10 cellular contexts compared by ENCODE assay signal in the genomic region with DNA sequence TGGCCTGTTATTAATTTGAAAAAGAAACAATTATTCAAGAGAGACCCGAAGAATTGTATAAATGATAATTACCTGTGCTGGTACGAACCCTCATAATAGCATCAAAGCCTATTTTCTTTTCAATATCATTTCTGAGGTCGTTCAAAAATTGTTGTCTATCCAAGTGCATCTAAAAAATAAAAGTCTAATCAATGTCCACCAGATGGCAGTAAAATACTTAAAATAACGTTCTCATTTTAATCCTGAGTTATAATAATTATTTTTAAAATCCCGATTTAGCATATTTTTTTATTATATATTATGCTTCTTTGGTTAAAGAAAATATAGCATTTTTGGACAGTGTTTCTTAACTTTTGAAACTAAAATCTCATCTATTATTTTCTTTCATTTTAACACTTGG. TPM values are rescaled to one million over a fixed set of nuclear protein-coding genes. Genes with fewer than 3 reads are reported as not detected.
DNase-seq lines count a peak whose midpoint lies in the region; ATAC-seq and TF ChIP-seq lines count a peak whose summit lies in the region.
"Had no signal": no experiment of that assay in that cellular context is flagged by ENCODE, and none has a peak within 500 bp of the region (broad histone marks: within the 10 kb centered on the region; RNA-seq: fewer than 3 reads in every experiment).

No MANE protein-coding gene starts in this region.

- H3K9me3 ChIP-seq in GM23248 (ENCODE audit: low read depth) = no peaks in the 10 kb centered on the region

- peaks cover 86% of the 10 kb centered on the region for H3F3A ChIP-seq in GM23248 (ENCODE audit: insufficient read depth)

- no peak overlapping the region for H3K4me3 ChIP-seq in GM23248

- H3K36me3 Mint-ChIP-seq in WTC11 = peaks cover 61% of the 10 kb centered on the region

- TF ChIP-seq CTCF in 22Rv1 (IDR thresholded peaks at IDR 0.05) (peak; percentile 60), WTC11 (IDR thresholded peaks at IDR 0.05) (peak; percentile 17; the same call in 1 of the 2 replicates)

- in situ Hi-C loops in GM23248 (cut with MboI) = no loop called here

- peak overlapping the region; percentile 38 for H3K4me2 ChIP-seq in GM23248 (ENCODE audit: unreplicated experiment)

- H3K9me3 Mint-ChIP-seq in WTC11 = no peaks in the 10 kb centered on the region
- H3K9me3 Mint-ChIP-seq: activated T-helper 17 cell treated with anti-CD3 and anti-CD28 coated beads, Interleukin-2, amount 50 U/mL, for 72 hours; naive thymus-derived CD4-positive, alpha-beta T cell had no signal

- H3K27ac ChIP-seq in 22Rv1 (no peak overlapping the region), GM23248 (peak overlapping the region; percentile 50)

- H3K27me3 Mint-ChIP-seq in WTC11 (ENCODE audit: low read depth) = no peaks in the 10 kb centered on the region
- H3K27me3 Mint-ChIP-seq: activated T-helper 17 cell treated with anti-CD3 and anti-CD28 coated beads, Interleukin-2, amount 50 U/mL, for 72 hours; naive thymus-derived CD4-positive, alpha-beta T cell had no signal

- no peak overlapping the region for H3K27ac Mint-ChIP-seq in WTC11
- H3K27ac Mint-ChIP-seq: activated T-helper 17 cell treated with anti-CD3 and anti-CD28 coated beads, Interleukin-2, amount 50 U/mL, for 72 hours; naive thymus-derived CD4-positive, alpha-beta T cell had no signal

- DNase-seq in GM23248 (peak; percentile 74), WTC11 (ENCODE audit: low spot score) (no peak), kidney tubule cell (ENCODE audit: low spot score) (peak; percentile 31), foreskin melanocyte (no peak), NOMO-1 treated with DMSO at 0.1 percent for 48 hours (lab: John Stamatoyannopoulos, UW; ENCODE audit: unreplicated experiment) (no peak)

- H3K79me2 ChIP-seq in GM23248 (ENCODE audit: insufficient read depth) = peaks cover 97% of the 10 kb centered on the region

- CTCF ChIA-PET in WTC11 (lab: Charles Lee) = interaction anchor here (1.2 to 1.5 kb wide), 2 partner anchors 228 to 317 kb away, joined by 3 to 10 read pairs; no protein-coding TSS in a partner anchor

- no peak overlapping the region for H3K4me3 Mint-ChIP-seq in WTC11
- H3K4me3 Mint-ChIP-seq: activated T-helper 17 cell treated with anti-CD3 and anti-CD28 coated beads, Interleukin-2, amount 50 U/mL, for 72 hours; naive thymus-derived CD4-positive, alpha-beta T cell had no signal

- H3K9me2 ChIP-seq in GM23248 (ENCODE audit: insufficient read depth) = no peaks in the 10 kb centered on the region

- H3K9ac ChIP-seq in GM23248 = peak overlapping the region; percentile 17; the same call in 1 of the 2 replicates

- H3K36me3 ChIP-seq in GM23248 (ENCODE audit: low read depth) = peaks cover 86% of the 10 kb centered on the region

- H3K27me3 ChIP-seq in GM23248 (replicated peaks; ENCODE audit: insufficient read depth) = no peaks in the 10 kb centered on the region

- H3K4me1 ChIP-seq in GM23248 (ENCODE audit: insufficient read depth) = peaks cover 40% of the 10 kb centered on the region

- no peak overlapping the region for H2AFZ ChIP-seq in GM23248

- POLR2A ChIA-PET in WTC11 (lab: Charles Lee) = no interaction called here

- 39% methylated on average over 5 of the region's 5 CpGs for WGBS in GM23248 (ENCODE audit: low coverage in 1 of 2, low lambda C conversion rate in 2 of 2, missing lambda C conversion rate in 2 of 2), 2 experiments

- H3K4me1 Mint-ChIP-seq in WTC11 = peaks cover 8% of the 10 kb centered on the region
- H3K4me1 Mint-ChIP-seq: activated T-helper 17 cell treated with anti-CD3 and anti-CD28 coated beads, Interleukin-2, amount 50 U/mL, for 72 hours; naive thymus-derived CD4-positive, alpha-beta T cell had no signal

- H4K20me1 ChIP-seq in GM23248 (ENCODE audit: insufficient read depth) = no peaks in the 10 kb centered on the region

- no peak for ATAC-seq in WTC11
- no peak for ATAC-seq in GM21390 (IDR thresholded peaks at IDR 0.05; ENCODE audit: unreplicated experiment)
- no peak for ATAC-seq in HG03045 (IDR thresholded peaks at IDR 0.05; ENCODE audit: unreplicated experiment)
- ATAC-seq: activated T-helper 17 cell treated with anti-CD3 and anti-CD28 coated beads, Interleukin-2, amount 50 U/mL, for 72 hours; naive thymus-derived CD4-positive, alpha-beta T cell had no signal

TF ChIP-seq in WTC11, 78 proteins besides CTCF, POLR2A, EP300 and RAD21:
- TF ChIP-seq, protein P1, sequence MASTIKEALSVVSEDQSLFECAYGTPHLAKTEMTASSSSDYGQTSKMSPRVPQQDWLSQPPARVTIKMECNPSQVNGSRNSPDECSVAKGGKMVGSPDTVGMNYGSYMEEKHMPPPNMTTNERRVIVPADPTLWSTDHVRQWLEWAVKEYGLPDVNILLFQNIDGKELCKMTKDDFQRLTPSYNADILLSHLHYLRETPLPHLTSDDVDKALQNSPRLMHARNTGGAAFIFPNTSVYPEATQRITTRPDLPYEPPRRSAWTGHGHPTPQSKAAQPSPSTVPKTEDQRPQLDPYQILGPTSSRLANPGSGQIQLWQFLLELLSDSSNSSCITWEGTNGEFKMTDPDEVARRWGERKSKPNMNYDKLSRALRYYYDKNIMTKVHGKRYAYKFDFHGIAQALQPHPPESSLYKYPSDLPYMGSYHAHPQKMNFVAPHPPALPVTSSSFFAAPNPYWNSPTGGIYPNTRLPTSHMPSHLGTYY (CRISPR knock-in tag; IDR thresholded peaks at IDR 0.05) = no peak
- TF ChIP-seq, protein P2, sequence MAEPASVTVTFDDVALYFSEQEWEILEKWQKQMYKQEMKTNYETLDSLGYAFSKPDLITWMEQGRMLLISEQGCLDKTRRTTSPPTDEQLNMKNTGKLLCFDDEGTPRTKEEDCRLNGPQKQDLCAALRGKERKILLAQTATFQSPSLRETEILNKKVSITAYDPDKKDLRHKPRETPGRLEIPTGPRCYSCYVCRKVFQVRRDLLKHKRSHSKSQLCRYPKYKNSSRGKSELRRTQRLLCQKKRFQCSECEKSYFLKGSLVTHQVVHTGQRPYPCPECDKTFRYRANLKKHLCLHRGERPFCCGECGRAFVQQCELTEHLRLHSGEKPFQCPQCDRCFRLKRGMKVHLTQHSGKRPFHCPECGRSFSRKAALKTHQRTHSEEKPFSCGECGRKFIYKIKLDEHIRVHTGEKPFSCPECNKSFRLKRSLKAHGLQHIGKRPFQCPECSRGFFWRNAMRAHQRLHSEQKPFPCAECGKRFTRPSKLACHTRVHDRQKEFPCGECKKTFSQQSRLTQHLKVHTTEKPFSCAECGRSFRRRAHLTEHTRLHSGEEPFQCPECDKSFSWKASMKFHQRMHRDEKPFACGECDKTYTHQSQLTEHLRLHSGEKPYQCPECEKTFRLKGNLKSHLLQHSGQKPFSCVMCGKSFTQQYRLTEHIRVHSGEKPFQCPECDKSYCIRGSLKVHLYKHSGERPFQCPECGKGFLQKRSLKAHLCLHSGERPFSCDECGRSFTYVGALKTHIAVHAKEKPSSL (CRISPR knock-in tag; conservative IDR thresholded peaks at IDR 0.05) = no peak
- no peak for TF ChIP-seq SMAD3 (CRISPR knock-in tag; IDR thresholded peaks at IDR 0.05; ENCODE audit: borderline replicate concordance)
- no peak for TF ChIP-seq HMGA2 (CRISPR knock-in tag; IDR thresholded peaks at IDR 0.05)
- TF ChIP-seq ZNF121 (CRISPR knock-in tag; IDR thresholded peaks at IDR 0.05) = no peak
- TF ChIP-seq ZNF423 (CRISPR knock-in tag; IDR thresholded peaks at IDR 0.05) = no peak
- TF ChIP-seq, protein P3, sequence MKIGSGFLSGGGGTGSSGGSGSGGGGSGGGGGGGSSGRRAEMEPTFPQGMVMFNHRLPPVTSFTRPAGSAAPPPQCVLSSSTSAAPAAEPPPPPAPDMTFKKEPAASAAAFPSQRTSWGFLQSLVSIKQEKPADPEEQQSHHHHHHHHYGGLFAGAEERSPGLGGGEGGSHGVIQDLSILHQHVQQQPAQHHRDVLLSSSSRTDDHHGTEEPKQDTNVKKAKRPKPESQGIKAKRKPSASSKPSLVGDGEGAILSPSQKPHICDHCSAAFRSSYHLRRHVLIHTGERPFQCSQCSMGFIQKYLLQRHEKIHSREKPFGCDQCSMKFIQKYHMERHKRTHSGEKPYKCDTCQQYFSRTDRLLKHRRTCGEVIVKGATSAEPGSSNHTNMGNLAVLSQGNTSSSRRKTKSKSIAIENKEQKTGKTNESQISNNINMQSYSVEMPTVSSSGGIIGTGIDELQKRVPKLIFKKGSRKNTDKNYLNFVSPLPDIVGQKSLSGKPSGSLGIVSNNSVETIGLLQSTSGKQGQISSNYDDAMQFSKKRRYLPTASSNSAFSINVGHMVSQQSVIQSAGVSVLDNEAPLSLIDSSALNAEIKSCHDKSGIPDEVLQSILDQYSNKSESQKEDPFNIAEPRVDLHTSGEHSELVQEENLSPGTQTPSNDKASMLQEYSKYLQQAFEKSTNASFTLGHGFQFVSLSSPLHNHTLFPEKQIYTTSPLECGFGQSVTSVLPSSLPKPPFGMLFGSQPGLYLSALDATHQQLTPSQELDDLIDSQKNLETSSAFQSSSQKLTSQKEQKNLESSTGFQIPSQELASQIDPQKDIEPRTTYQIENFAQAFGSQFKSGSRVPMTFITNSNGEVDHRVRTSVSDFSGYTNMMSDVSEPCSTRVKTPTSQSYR (CRISPR knock-in tag; IDR thresholded peaks at IDR 0.05) = no peak
- TF ChIP-seq, protein P4, sequence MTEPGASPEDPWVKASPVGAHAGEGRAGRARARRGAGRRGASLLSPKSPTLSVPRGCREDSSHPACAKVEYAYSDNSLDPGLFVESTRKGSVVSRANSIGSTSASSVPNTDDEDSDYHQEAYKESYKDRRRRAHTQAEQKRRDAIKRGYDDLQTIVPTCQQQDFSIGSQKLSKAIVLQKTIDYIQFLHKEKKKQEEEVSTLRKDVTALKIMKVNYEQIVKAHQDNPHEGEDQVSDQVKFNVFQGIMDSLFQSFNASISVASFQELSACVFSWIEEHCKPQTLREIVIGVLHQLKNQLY (CRISPR knock-in tag; IDR thresholded peaks at IDR 0.05) = no peak
- TF ChIP-seq ESRRA (CRISPR knock-in tag; IDR thresholded peaks at IDR 0.05; ENCODE audit: borderline replicate concordance) = no peak
- no peak for TF ChIP-seq JUN (CRISPR knock-in tag; IDR thresholded peaks at IDR 0.05)
- TF ChIP-seq ZNF232 (CRISPR knock-in tag; IDR thresholded peaks at IDR 0.05) = no peak
- TF ChIP-seq NR3C1 (CRISPR knock-in tag; conservative IDR thresholded peaks at IDR 0.05; ENCODE audit: low read depth) = no peak
- no peak for TF ChIP-seq RELA (CRISPR knock-in tag; IDR thresholded peaks at IDR 0.05; ENCODE audit: borderline replicate concordance)
- TF ChIP-seq ZNF671 (CRISPR knock-in tag; IDR thresholded peaks at IDR 0.05) = no peak

RNA-seq across cellular contexts. Expression of a gene that starts 55.7 kb away (rescaled TPM):
- total RNA-seq in GM23248 (2014; rRNA removed; shearing (Covaris generic)) = 8.9 and 21.9 TPM in 2 replicates
- polyA plus RNA-seq in GM23248 (2016; fragmentation: Nextera tagmentation; extraction: Ambion mirVana) = 38.9 and 41.4 TPM in 2 replicates
- total RNA-seq in WTC11 (2021) = 49.7 to 53.1 TPM (median 51.1 TPM) in 3 replicates

Comparison
In these comparisons a context has a peak if more than half of its experiments do, and no peak if none do; other contexts are left out.
1. DNase-seq: peak in GM23248 (single experiment) and kidney tubule cell (single experiment); none in WTC11 (single experiment), foreskin melanocyte (single experiment) and NOMO-1 treated with DMSO at 0.1 percent for 48 hours (single experiment).